In genomic region chr6:31495580-31495979, GRCh38 we compare ENCODE assay signal across 10 cellular contexts. TPM values are rescaled to one million over a fixed set of nuclear protein-coding genes. Genes with fewer than 3 reads are reported as not detected.
DNase-seq lines count a peak whose midpoint lies in the region; ATAC-seq and TF ChIP-seq lines count a peak whose summit lies in the region.
"Had no signal": no experiment of that assay in that cellular context is flagged by ENCODE, and none has a peak within 500 bp of the region (broad histone marks: within the 10 kb centered on the region; RNA-seq: fewer than 3 reads in every experiment).

No MANE protein-coding gene starts in this region.

- H3K27ac Mint-ChIP-seq in activated T-helper 17 cell treated with anti-CD3 and anti-CD28 coated beads, Interleukin-2, amount 50 U/mL, for 72 hours, result peak overlapping the region; percentile 2

- H4K20me1 ChIP-seq in BLaER1, result peaks cover 28% of the 10 kb centered on the region

- no peak for ATAC-seq in activated T-helper 17 cell treated with anti-CD3 and anti-CD28 coated beads, Interleukin-2, amount 50 U/mL, for 72 hours (replicated peaks)
- ATAC-seq in GM18858 (IDR thresholded peaks at IDR 0.05; ENCODE audit: unreplicated experiment), result no peak

- peak overlapping the region; percentile 91 for H3K4me3 Mint-ChIP-seq in activated T-helper 17 cell treated with anti-CD3 and anti-CD28 coated beads, Interleukin-2, amount 50 U/mL, for 72 hours

- no peak for TF ChIP-seq CTCF in HL-60 (IDR thresholded peaks at IDR 0.05; ENCODE audit: insufficient read depth, low read length)

- H3K27ac ChIP-seq in BLaER1 (peak overlapping the region; percentile 92), HL-60 (replicated peaks) (peak overlapping the region; percentile 15; the same call in 1 of the 2 replicates)

- H3K9ac ChIP-seq in BLaER1, result peak overlapping the region; percentile 92

- H3K36me3 ChIP-seq in BLaER1, result no peaks in the 10 kb centered on the region

- no peaks in the 10 kb centered on the region for H3K9me3 Mint-ChIP-seq in activated T-helper 17 cell treated with anti-CD3 and anti-CD28 coated beads, Interleukin-2, amount 50 U/mL, for 72 hours

- H3K4me1 ChIP-seq in BLaER1, result peaks cover 63% of the 10 kb centered on the region

- H3K4me1 Mint-ChIP-seq in activated T-helper 17 cell treated with anti-CD3 and anti-CD28 coated beads, Interleukin-2, amount 50 U/mL, for 72 hours, result peaks cover 31% of the 10 kb centered on the region

- H3K4me2 ChIP-seq in BLaER1, result peak overlapping the region; percentile 99

- 0 out of 2 replicates have a peak, but pooled peaks cover under 1% of the 10 kb centered on the region for H3K9me3 ChIP-seq in BLaER1

- peaks cover 14% of the 10 kb centered on the region for H3K36me3 Mint-ChIP-seq in activated T-helper 17 cell treated with anti-CD3 and anti-CD28 coated beads, Interleukin-2, amount 50 U/mL, for 72 hours (ENCODE audit: low read depth)

- H3K27me3 ChIP-seq in BLaER1 (no peaks in the 10 kb centered on the region), HL-60 (ENCODE audit: insufficient read depth, poor library complexity, severe bottlenecking) (no peaks in the 10 kb centered on the region)

- no peaks in the 10 kb centered on the region for H3K27me3 Mint-ChIP-seq in activated T-helper 17 cell treated with anti-CD3 and anti-CD28 coated beads, Interleukin-2, amount 50 U/mL, for 72 hours

- DNase-seq in HL-60 (ENCODE audit: low read depth in 1 of 2, low spot score in 1 of 2), result no peak
- peak; percentile 82 for DNase-seq in kidney glomerular epithelial cell (lab: John Stamatoyannopoulos, UW)
- no peak for DNase-seq in NCI-H510A (lab: John Stamatoyannopoulos, UW)
- DNase-seq in inferior parietal cortex (ENCODE audit: extremely low spot score), result no peak
- no peak for DNase-seq in NCI-H526 treated with DMSO at 0.1 percent for 48 hours (lab: John Stamatoyannopoulos, UW)

- peak overlapping the region; percentile 92 for H3K4me3 ChIP-seq in BLaER1
- H3K4me3 ChIP-seq in HL-60 (replicated peaks; ENCODE audit: insufficient read depth, low read length), result peak overlapping the region; percentile 66

RNA-seq across cellular contexts. Expression of gene MICB, which starts 2.4 kb away (rescaled TPM):
- total RNA-seq in activated T-helper 17 cell treated with anti-CD3 and anti-CD28 coated beads, Interleukin-2, amount 50 U/mL, for 72 hours, result 10 to 100 TPM; 25.8 to 34.3 TPM

RNA-seq across cellular contexts. Expression of gene MCCD1, which starts 33.2 kb away (rescaled TPM):
- total RNA-seq in activated T-helper 17 cell treated with anti-CD3 and anti-CD28 coated beads, Interleukin-2, amount 50 U/mL, for 72 hours, result not detected
- total RNA-seq: lung microvascular endothelial cell, temporal lobe had no signal

RNA-seq across cellular contexts. Expression of gene DDX39B, which starts 46.2 kb away (rescaled TPM):
- 100 to 1,000 TPM; 558 to 568 TPM for total RNA-seq in activated T-helper 17 cell treated with anti-CD3 and anti-CD28 coated beads, Interleukin-2, amount 50 U/mL, for 72 hours

RNA-seq across cellular contexts. Expression of gene ATP6V1G2, which starts 50.8 kb away (rescaled TPM):
- 1 to 10 TPM; 2.1 to 2.4 TPM for total RNA-seq in activated T-helper 17 cell treated with anti-CD3 and anti-CD28 coated beads, Interleukin-2, amount 50 U/mL, for 72 hours

RNA-seq across cellular contexts. Expression of gene NFKBIL1, which starts 51.8 kb away (rescaled TPM):
- total RNA-seq in activated T-helper 17 cell treated with anti-CD3 and anti-CD28 coated beads, Interleukin-2, amount 50 U/mL, for 72 hours, result 10 to 100 TPM; 14.1 to 29.8 TPM
